9 cellular contexts compared by ENCODE assay signal in genomic region chr14:93619176-93619793, GRCh38.
A peak's percentile ranks its signal among the peaks of the same experiment; 100 is the strongest.
DNase-seq lines count a peak whose midpoint lies in the region; ATAC-seq, FAIRE-seq and TF ChIP-seq lines count a peak whose summit lies in the region.
"Had no signal": no experiment of that assay in that cellular context is flagged by ENCODE, and none has a peak within 500 bp of the region (broad histone marks: within the 10 kb centered on the region; RNA-seq: fewer than 3 reads in every experiment).

No MANE protein-coding gene starts in this region.

- no peak overlapping the region for H3K4me3 ChIP-seq in GM12878
- H3K4me3 ChIP-seq: skin epidermis had no signal

- POLR2A ChIA-PET in GM12878 (lab: Charles Lee) = no interaction called here

- H4K20me1 ChIP-seq in GM12878 (ENCODE audit: control insufficient read depth, insufficient read depth) = no peaks in the 10 kb centered on the region

- TF ChIP-seq RAD21 in GM12878 (IDR thresholded peaks at IDR 0.05; ENCODE audit: insufficient read depth, low read depth, low read length) = peak; percentile 83

- H3K9ac ChIP-seq in GM12878 (ENCODE audit: control insufficient read depth, insufficient read depth, low read length) = no peak overlapping the region

- no peaks in the 10 kb centered on the region for H3K9me3 ChIP-seq in GM12878 (replicated peaks; ENCODE audit: control insufficient read depth, insufficient read depth, low read length)

- CTCF ChIA-PET in GM12878 (lab: Yijun Ruan, JAX) = interaction anchor here (0.6 to 2.8 kb wide), 34 partner anchors 10 to 668 kb away, joined by 3 to 12 read pairs (median 4); partner anchors contain the start of gene UBR7

- ATAC-seq in GM12878 = peak; percentile 81
- ATAC-seq in left lobe of liver = peak; percentile 73
- no peak for ATAC-seq in GM21576 (IDR thresholded peaks at IDR 0.05; ENCODE audit: unreplicated experiment)
- ATAC-seq in HG02798 (IDR thresholded peaks at IDR 0.05; ENCODE audit: poor library complexity, unreplicated experiment) = no peak
- no peak for ATAC-seq in GM21737 (IDR thresholded peaks at IDR 0.05; ENCODE audit: unreplicated experiment)

- intact Hi-C loops in GM12878 (cut with micrococcal nuclease; ENCODE audit: unreplicated experiment) = loop anchor here (2.0 to 5.0 kb wide), 2 partner anchors 72 to 384 kb away; no protein-coding TSS in a partner anchor

- DNase-seq in COLO668 (lab: John Stamatoyannopoulos, UW; ENCODE audit: unreplicated experiment) (peak; percentile 37), GM19239 (ENCODE audit: insufficient read length, low spot score) (peak; percentile 31), NCI-H446 (lab: John Stamatoyannopoulos, UW) (peak; percentile 27 to 65), GM12878 (ENCODE audit: low read depth, low spot score) (peak; percentile 5), left lobe of liver (ENCODE audit: low spot score) (no peak)

- H3K27me3 ChIP-seq in GM12878 (replicated peaks in 1 of 2; ENCODE audit: control insufficient read depth in 2 of 2, insufficient read depth in 2 of 2, low read length in 1 of 2) = peaks cover 0 to 3% of the 10 kb centered on the region in 2 experiments; a peak in 2 of 4 replicates

- BruUV-seq in GM12878 (replicated peaks; lab: Mats Ljungman, UMichigan) = no TSS peak

- TF ChIP-seq POLR2A in GM12878 (IDR thresholded peaks at IDR 0.05; ENCODE audit: low read depth, low read length) = no peak

- SMC1A ChIA-PET in GM12878 (lab: Charles Lee; ENCODE audit: uncharacterized antibody, unreplicated experiment) = interaction anchor here (0.6 to 2.4 kb wide), 16 partner anchors 10 to 506 kb away, joined by 3 to 11 read pairs (median 3); partner anchors contain the start of gene UBR7

- in situ Hi-C loops in GM12878 (cut with MboI) = no loop called here

- H2AFZ ChIP-seq in GM12878 (ENCODE audit: control insufficient read depth, low read depth, low read length) = peak overlapping the region; percentile 15; the same call in 1 of the 2 replicates

- no peaks in the 10 kb centered on the region for H3K36me3 ChIP-seq in GM12878 (ENCODE audit: control insufficient read depth in 2 of 2, insufficient read depth in 2 of 2, low read length in 1 of 2)

- no peak overlapping the region for H3K27ac ChIP-seq in GM12878 (ENCODE audit: control insufficient read depth, insufficient read depth)
- H3K27ac ChIP-seq: skin epidermis had no signal

- H3K4me1 ChIP-seq in GM12878 (ENCODE audit: control insufficient read depth, insufficient read depth, low read length) = no peaks in the 10 kb centered on the region

- H3K4me2 ChIP-seq in GM12878 (ENCODE audit: control insufficient read depth, insufficient read depth) = no peak overlapping the region

- no peak for TF ChIP-seq EP300 in GM12878 (IDR thresholded peaks at IDR 0.05; ENCODE audit: borderline replicate concordance in 1 of 2, control insufficient read depth in 1 of 2, low read depth in 2 of 2, low read length in 2 of 2)

- no peaks in the 10 kb centered on the region for H3K79me2 ChIP-seq in GM12878 (ENCODE audit: control insufficient read depth, insufficient read depth, low read length)

- peak; percentile 61 to 80 (median 67) for TF ChIP-seq CTCF in GM12878 (IDR thresholded peaks at IDR 0.05 in 2 of 3, conservative IDR thresholded peaks at IDR 0.05 in 1 of 3; ENCODE audit: control insufficient read depth in 2 of 3, extremely low read depth in 1 of 3, insufficient read depth in 1 of 3, low read depth in 3 of 3, low read length in 3 of 3)

- 40% methylated on average over 7 of the region's 7 CpGs for WGBS in GM12878 (ENCODE audit: insufficient coverage, insufficient replicate concordance, low lambda C conversion rate, missing lambda C conversion rate)

- peak; percentile 93 for FAIRE-seq in GM19239 (lab: Jason Lieb, UNC)
- peak; percentile 86 for FAIRE-seq in GM12878 (lab: Jason Lieb, UNC)

- RAD21 ChIA-PET in GM12878 (lab: Charles Lee; ENCODE audit: unreplicated experiment) = interaction anchor here (0.5 to 2.8 kb wide), 9 partner anchors 62 to 506 kb away, joined by 3 to 16 read pairs (median 5); partner anchors contain the start of genes GON7 and UBR7

TF ChIP-seq in GM12878, 131 proteins besides CTCF, POLR2A, EP300 and RAD21:
- TF ChIP-seq CEBPB (IDR thresholded peaks at IDR 0.05; ENCODE audit: borderline replicate concordance in 1 of 2, low read depth in 2 of 2, low read length in 2 of 2) (no peak), MYB (IDR thresholded peaks at IDR 0.05; ENCODE audit: borderline replicate concordance, low read depth, low read length) (no peak), TAF1 (IDR thresholded peaks at IDR 0.05; ENCODE audit: borderline replicate concordance, low read depth, low read length) (no peak), STAT1 (conservative IDR thresholded peaks at IDR 0.05) (no peak), JUND (IDR thresholded peaks at IDR 0.05; ENCODE audit: low read depth, low read length) (no peak), POU2F2 (IDR thresholded peaks at IDR 0.05; ENCODE audit: borderline replicate concordance, low read depth, low read length) (no peak), IKZF1 (conservative IDR thresholded peaks at IDR 0.05) (no peak), MTA2 (IDR thresholded peaks at IDR 0.05; ENCODE audit: low read depth) (no peak), BCL11A (IDR thresholded peaks at IDR 0.05; ENCODE audit: low read depth, low read length) (no peak), NRF1 (conservative IDR thresholded peaks at IDR 0.05; ENCODE audit: low read depth, low read length) (no peak), CREB1 (IDR thresholded peaks at IDR 0.05; ENCODE audit: low read depth) (no peak), SREBF1 (IDR thresholded peaks at IDR 0.05; ENCODE audit: low read length) (no peak), YY1 (IDR thresholded peaks at IDR 0.05; ENCODE audit: low read depth, low read length) (peak; percentile 76), POLR2AphosphoS2 (IDR thresholded peaks at IDR 0.05; ENCODE audit: low read depth, low read length) (no peak), USF2 (IDR thresholded peaks at IDR 0.05; ENCODE audit: borderline replicate concordance, low read depth, low read length) (no peak), SMC3 (IDR thresholded peaks at IDR 0.05; ENCODE audit: borderline replicate concordance, low read length) (peak; percentile 82; the same call in 1 of the 2 replicates)

Comparison
In these comparisons a context has a peak if more than half of its experiments do, and no peak if none do; other contexts are left out.
1. ATAC-seq: peak in GM12878 (single experiment) and left lobe of liver (single experiment); none in GM21576 (single experiment), HG02798 (single experiment) and GM21737 (single experiment).